In the genomic region with DNA sequence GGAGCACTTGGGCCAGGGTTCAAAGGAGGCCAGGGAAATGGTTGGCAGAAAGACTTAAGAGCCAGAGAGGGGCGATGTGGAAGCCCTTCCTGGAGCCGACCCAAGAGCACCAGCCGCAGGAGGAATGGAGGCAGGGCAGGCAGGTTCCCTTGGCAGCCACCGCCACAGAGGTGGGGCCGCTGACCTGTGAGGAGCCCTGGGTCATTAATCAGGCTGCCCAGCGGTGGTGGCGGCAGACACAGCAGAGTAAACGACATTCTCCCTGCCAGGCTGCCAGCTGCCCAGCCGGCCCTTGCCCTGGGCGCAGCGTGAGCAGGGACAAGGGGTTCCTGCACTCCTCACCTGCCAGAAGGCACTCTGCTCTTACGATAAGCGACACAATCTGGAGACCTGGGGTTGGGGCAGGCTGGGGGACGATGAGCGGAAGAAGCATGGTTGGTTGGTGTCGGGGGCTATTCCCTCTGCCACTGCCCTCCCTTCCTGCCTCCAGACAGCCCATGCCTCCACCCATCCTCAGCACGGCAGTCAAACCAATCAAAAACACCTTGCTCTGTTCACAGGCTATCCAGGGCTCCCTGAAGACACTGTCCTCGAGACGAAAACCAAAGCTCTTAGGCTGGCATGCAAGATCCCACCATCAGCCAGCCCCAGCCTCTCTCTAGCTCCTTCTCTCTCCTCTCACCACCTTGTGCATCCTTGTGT, we compare ENCODE assay signal across 2 cellular contexts.
A peak's percentile ranks its signal among the peaks of the same experiment; 100 is the strongest.
TF ChIP-seq lines count a peak whose summit lies in the region.

No MANE protein-coding gene starts in this region.

TF ChIP-seq in Ishikawa, 13 proteins besides CTCF, POLR2A, EP300 and RAD21 (continued from another document):
- TF ChIP-seq USF1 (IDR thresholded peaks at IDR 0.05) (no peak), EGR1 (IDR thresholded peaks at IDR 0.05) (no peak), YY1 (IDR thresholded peaks at IDR 0.05; ENCODE audit: low read depth) (no peak), TCF12 (IDR thresholded peaks at IDR 0.05; ENCODE audit: low read depth) (peak; percentile 51; the same call in 1 of the 2 replicates), ZBTB7A (IDR thresholded peaks at IDR 0.05; ENCODE audit: low read depth) (no peak)

TF ChIP-seq in WTC11, 78 proteins besides CTCF, POLR2A, EP300 and RAD21 (continued from another document):
- TF ChIP-seq STAT6 (CRISPR knock-in tag; conservative IDR thresholded peaks at IDR 0.05; ENCODE audit: low read depth), result no peak
- TF ChIP-seq PRRX2 (CRISPR knock-in tag; IDR thresholded peaks at IDR 0.05), result no peak
- TF ChIP-seq MAX (CRISPR knock-in tag; IDR thresholded peaks at IDR 0.05), result no peak
- TF ChIP-seq PREB (CRISPR knock-in tag; IDR thresholded peaks at IDR 0.05; ENCODE audit: borderline replicate concordance), result no peak
- no peak for TF ChIP-seq GRHL2 (CRISPR knock-in tag; IDR thresholded peaks at IDR 0.05; ENCODE audit: insufficient replicate concordance, severe bottlenecking)
- TF ChIP-seq ETV6 (CRISPR knock-in tag; IDR thresholded peaks at IDR 0.05), result no peak
- no peak for TF ChIP-seq SMAD3 (CRISPR knock-in tag; IDR thresholded peaks at IDR 0.05; ENCODE audit: borderline replicate concordance)
- TF ChIP-seq, protein P1, sequence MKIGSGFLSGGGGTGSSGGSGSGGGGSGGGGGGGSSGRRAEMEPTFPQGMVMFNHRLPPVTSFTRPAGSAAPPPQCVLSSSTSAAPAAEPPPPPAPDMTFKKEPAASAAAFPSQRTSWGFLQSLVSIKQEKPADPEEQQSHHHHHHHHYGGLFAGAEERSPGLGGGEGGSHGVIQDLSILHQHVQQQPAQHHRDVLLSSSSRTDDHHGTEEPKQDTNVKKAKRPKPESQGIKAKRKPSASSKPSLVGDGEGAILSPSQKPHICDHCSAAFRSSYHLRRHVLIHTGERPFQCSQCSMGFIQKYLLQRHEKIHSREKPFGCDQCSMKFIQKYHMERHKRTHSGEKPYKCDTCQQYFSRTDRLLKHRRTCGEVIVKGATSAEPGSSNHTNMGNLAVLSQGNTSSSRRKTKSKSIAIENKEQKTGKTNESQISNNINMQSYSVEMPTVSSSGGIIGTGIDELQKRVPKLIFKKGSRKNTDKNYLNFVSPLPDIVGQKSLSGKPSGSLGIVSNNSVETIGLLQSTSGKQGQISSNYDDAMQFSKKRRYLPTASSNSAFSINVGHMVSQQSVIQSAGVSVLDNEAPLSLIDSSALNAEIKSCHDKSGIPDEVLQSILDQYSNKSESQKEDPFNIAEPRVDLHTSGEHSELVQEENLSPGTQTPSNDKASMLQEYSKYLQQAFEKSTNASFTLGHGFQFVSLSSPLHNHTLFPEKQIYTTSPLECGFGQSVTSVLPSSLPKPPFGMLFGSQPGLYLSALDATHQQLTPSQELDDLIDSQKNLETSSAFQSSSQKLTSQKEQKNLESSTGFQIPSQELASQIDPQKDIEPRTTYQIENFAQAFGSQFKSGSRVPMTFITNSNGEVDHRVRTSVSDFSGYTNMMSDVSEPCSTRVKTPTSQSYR (CRISPR knock-in tag; IDR thresholded peaks at IDR 0.05), result no peak
- no peak for TF ChIP-seq FOXK1 (CRISPR knock-in tag; IDR thresholded peaks at IDR 0.05)
- no peak for TF ChIP-seq NFATC4 (CRISPR knock-in tag; IDR thresholded peaks at IDR 0.05)
- no peak for TF ChIP-seq TCF7 (CRISPR knock-in tag; IDR thresholded peaks at IDR 0.05; ENCODE audit: low read depth)
- TF ChIP-seq, protein P2, sequence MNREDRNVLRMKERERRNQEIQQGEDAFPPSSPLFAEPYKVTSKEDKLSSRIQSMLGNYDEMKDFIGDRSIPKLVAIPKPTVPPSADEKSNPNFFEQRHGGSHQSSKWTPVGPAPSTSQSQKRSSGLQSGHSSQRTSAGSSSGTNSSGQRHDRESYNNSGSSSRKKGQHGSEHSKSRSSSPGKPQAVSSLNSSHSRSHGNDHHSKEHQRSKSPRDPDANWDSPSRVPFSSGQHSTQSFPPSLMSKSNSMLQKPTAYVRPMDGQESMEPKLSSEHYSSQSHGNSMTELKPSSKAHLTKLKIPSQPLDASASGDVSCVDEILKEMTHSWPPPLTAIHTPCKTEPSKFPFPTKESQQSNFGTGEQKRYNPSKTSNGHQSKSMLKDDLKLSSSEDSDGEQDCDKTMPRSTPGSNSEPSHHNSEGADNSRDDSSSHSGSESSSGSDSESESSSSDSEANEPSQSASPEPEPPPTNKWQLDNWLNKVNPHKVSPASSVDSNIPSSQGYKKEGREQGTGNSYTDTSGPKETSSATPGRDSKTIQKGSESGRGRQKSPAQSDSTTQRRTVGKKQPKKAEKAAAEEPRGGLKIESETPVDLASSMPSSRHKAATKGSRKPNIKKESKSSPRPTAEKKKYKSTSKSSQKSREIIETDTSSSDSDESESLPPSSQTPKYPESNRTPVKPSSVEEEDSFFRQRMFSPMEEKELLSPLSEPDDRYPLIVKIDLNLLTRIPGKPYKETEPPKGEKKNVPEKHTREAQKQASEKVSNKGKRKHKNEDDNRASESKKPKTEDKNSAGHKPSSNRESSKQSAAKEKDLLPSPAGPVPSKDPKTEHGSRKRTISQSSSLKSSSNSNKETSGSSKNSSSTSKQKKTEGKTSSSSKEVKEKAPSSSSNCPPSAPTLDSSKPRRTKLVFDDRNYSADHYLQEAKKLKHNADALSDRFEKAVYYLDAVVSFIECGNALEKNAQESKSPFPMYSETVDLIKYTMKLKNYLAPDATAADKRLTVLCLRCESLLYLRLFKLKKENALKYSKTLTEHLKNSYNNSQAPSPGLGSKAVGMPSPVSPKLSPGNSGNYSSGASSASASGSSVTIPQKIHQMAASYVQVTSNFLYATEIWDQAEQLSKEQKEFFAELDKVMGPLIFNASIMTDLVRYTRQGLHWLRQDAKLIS (CRISPR knock-in tag; IDR thresholded peaks at IDR 0.05; ENCODE audit: borderline replicate concordance), result no peak
- TF ChIP-seq ZNF263 (CRISPR knock-in tag; IDR thresholded peaks at IDR 0.05; ENCODE audit: low read depth), result no peak
- TF ChIP-seq, protein P3, sequence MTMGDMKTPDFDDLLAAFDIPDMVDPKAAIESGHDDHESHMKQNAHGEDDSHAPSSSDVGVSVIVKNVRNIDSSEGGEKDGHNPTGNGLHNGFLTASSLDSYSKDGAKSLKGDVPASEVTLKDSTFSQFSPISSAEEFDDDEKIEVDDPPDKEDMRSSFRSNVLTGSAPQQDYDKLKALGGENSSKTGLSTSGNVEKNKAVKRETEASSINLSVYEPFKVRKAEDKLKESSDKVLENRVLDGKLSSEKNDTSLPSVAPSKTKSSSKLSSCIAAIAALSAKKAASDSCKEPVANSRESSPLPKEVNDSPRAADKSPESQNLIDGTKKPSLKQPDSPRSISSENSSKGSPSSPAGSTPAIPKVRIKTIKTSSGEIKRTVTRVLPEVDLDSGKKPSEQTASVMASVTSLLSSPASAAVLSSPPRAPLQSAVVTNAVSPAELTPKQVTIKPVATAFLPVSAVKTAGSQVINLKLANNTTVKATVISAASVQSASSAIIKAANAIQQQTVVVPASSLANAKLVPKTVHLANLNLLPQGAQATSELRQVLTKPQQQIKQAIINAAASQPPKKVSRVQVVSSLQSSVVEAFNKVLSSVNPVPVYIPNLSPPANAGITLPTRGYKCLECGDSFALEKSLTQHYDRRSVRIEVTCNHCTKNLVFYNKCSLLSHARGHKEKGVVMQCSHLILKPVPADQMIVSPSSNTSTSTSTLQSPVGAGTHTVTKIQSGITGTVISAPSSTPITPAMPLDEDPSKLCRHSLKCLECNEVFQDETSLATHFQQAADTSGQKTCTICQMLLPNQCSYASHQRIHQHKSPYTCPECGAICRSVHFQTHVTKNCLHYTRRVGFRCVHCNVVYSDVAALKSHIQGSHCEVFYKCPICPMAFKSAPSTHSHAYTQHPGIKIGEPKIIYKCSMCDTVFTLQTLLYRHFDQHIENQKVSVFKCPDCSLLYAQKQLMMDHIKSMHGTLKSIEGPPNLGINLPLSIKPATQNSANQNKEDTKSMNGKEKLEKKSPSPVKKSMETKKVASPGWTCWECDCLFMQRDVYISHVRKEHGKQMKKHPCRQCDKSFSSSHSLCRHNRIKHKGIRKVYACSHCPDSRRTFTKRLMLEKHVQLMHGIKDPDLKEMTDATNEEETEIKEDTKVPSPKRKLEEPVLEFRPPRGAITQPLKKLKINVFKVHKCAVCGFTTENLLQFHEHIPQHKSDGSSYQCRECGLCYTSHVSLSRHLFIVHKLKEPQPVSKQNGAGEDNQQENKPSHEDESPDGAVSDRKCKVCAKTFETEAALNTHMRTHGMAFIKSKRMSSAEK (CRISPR knock-in tag; IDR thresholded peaks at IDR 0.05; ENCODE audit: borderline replicate concordance), result no peak
